ENCODE assay signal across 21 cellular contexts in genomic region chr9:128297221-128297773, GRCh38. TPM values are rescaled to one million over a fixed set of nuclear protein-coding genes. Genes with fewer than 3 reads are reported as not detected.
DNase-seq lines count a peak whose midpoint lies in the region; ATAC-seq, FAIRE-seq and TF ChIP-seq lines count a peak whose summit lies in the region.
"Had no signal": no experiment of that assay in that cellular context is flagged by ENCODE, and none has a peak within 500 bp of the region (broad histone marks: within the 10 kb centered on the region; RNA-seq: fewer than 3 reads in every experiment).

No MANE protein-coding gene starts in this region.

- no TSS peak for BruUV-seq in K562 (replicated peaks; lab: Mats Ljungman, UMichigan)

- H3K9me3 ChIP-seq in K562 (replicated peaks; ENCODE audit: control insufficient read depth, insufficient read depth, low read depth, low read length) (no peaks in the 10 kb centered on the region), right lobe of liver (no peaks in the 10 kb centered on the region), transverse colon (no peaks in the 10 kb centered on the region)

- no peak for TF ChIP-seq RAD21 in K562 (CRISPR knock-in tag; conservative IDR thresholded peaks at IDR 0.05 in 1 of 2, IDR thresholded peaks at IDR 0.05 in 1 of 2)

- H3K9ac ChIP-seq in K562 (ENCODE audit: insufficient read depth in 1 of 2, low read depth in 2 of 2, low read length in 2 of 2): peak overlapping the region; percentile 17 to 73; a peak in 3 of 4 replicates

- no peaks in the 10 kb centered on the region for H3K27me3 Mint-ChIP-seq in activated T-cell treated with anti-CD3 and anti-CD28 coated beads, Interleukin-2, amount 50 U/mL, for 24 hours
- no peaks in the 10 kb centered on the region for H3K27me3 Mint-ChIP-seq in activated T-cell treated with anti-CD3 and anti-CD28 coated beads, Interleukin-2, amount 50 U/mL, for 72 hours (ENCODE audit: low read depth)
- H3K27me3 Mint-ChIP-seq: IgD-negative memory B cell had no signal

- H2AFZ ChIP-seq in K562 (ENCODE audit: low read depth, low read length): no peak overlapping the region

- H3K79me2 ChIP-seq in K562 (ENCODE audit: control insufficient read depth, insufficient read depth, low read length): no peaks in the 10 kb centered on the region

- TF ChIP-seq POLR2A in K562 (conservative IDR thresholded peaks at IDR 0.05) (no peak), right lobe of liver (IDR thresholded peaks at IDR 0.05) (no peak), transverse colon (IDR thresholded peaks at IDR 0.05) (no peak)

- POLR2A ChIA-PET in K562 (lab: Yijun Ruan, JAX): interaction anchor here (0.7 to 4.3 kb wide), 14 partner anchors 8 to 98 kb away, joined by 3 to 38 read pairs (median 3); partner anchors contain the start of genes GOLGA2 and SWI5

- H3K27me3 ChIP-seq in K562 (ENCODE audit: control insufficient read depth in 2 of 2, insufficient read depth in 2 of 2, low read length in 2 of 2): no peaks in the 10 kb centered on the region
- H3K27me3 ChIP-seq in right lobe of liver: no peaks in the 10 kb centered on the region
- no peaks in the 10 kb centered on the region for H3K27me3 ChIP-seq in transverse colon

- 0 out of 2 replicates have a peak, but pooled peaks cover 4% of the 10 kb centered on the region for H4K20me1 ChIP-seq in K562 (replicated peaks; ENCODE audit: control insufficient read depth, insufficient read depth, low read length)

- H3K4me3 Mint-ChIP-seq in activated T-cell treated with anti-CD3 and anti-CD28 coated beads, Interleukin-2, amount 50 U/mL, for 24 hours: no peak overlapping the region
- no peak overlapping the region for H3K4me3 Mint-ChIP-seq in activated T-cell treated with anti-CD3 and anti-CD28 coated beads, Interleukin-2, amount 50 U/mL, for 72 hours
- H3K4me3 Mint-ChIP-seq in stimulated activated effector memory CD8-positive, alpha-beta T cell treated with anti-CD3 and anti-CD28 coated beads, Interleukin-12 subunit alpha, Interleukin-12 subunit beta, amount 100 ng/mL, for 72 hours: no peak overlapping the region
- H3K4me3 Mint-ChIP-seq: IgD-negative memory B cell had no signal

- no peaks in the 10 kb centered on the region for H3K36me3 ChIP-seq in K562 (ENCODE audit: control insufficient read depth, insufficient read depth, low read length)
- H3K36me3 ChIP-seq in right lobe of liver: no peaks in the 10 kb centered on the region
- H3K36me3 ChIP-seq in transverse colon: no peaks in the 10 kb centered on the region

- peak overlapping the region; percentile 47 for H3K4me2 ChIP-seq in K562 (ENCODE audit: insufficient read depth, low read length)

- no peak; the same call in 1 of the 2 replicates for TF ChIP-seq EP300 in K562 (IDR thresholded peaks at IDR 0.05; ENCODE audit: low read length)
- no peak for TF ChIP-seq EP300 in transverse colon (IDR thresholded peaks at IDR 0.05; ENCODE audit: low read depth)

- H3K36me3 Mint-ChIP-seq in activated T-cell treated with anti-CD3 and anti-CD28 coated beads, Interleukin-2, amount 50 U/mL, for 24 hours (ENCODE audit: low read depth): no peaks in the 10 kb centered on the region
- no peaks in the 10 kb centered on the region for H3K36me3 Mint-ChIP-seq in activated T-cell treated with anti-CD3 and anti-CD28 coated beads, Interleukin-2, amount 50 U/mL, for 72 hours (ENCODE audit: insufficient read depth in 2 of 2)
- no peaks in the 10 kb centered on the region for H3K36me3 Mint-ChIP-seq in stimulated activated effector memory CD8-positive, alpha-beta T cell treated with anti-CD3 and anti-CD28 coated beads, Interleukin-12 subunit alpha, Interleukin-12 subunit beta, amount 100 ng/mL, for 72 hours
- H3K36me3 Mint-ChIP-seq: IgD-negative memory B cell had no signal

- peak overlapping the region; percentile 3 for H3K27ac Mint-ChIP-seq in activated T-cell treated with anti-CD3 and anti-CD28 coated beads, Interleukin-2, amount 50 U/mL, for 24 hours
- no peak overlapping the region for H3K27ac Mint-ChIP-seq in activated T-cell treated with anti-CD3 and anti-CD28 coated beads, Interleukin-2, amount 50 U/mL, for 72 hours
- no peak overlapping the region for H3K27ac Mint-ChIP-seq in stimulated activated effector memory CD8-positive, alpha-beta T cell treated with anti-CD3 and anti-CD28 coated beads, Interleukin-12 subunit alpha, Interleukin-12 subunit beta, amount 100 ng/mL, for 72 hours
- H3K27ac Mint-ChIP-seq: IgD-negative memory B cell had no signal

- in situ Hi-C loops in K562 (cut with MboI) (loop anchor here (25.0 kb wide), 1 partner anchor 1490 kb away; no protein-coding TSS in a partner anchor), transverse colon (cut with MboI; ENCODE audit: low pct_ligation_motif_present in 1 of 4, low pct_unique_long_range_greater_than_20kb in 1 of 4, low sequenced_read_pairs in 3 of 4) (no loop called here)

- ATAC-seq in activated T-cell treated with anti-CD3 and anti-CD28 coated beads, Interleukin-2, amount 50 U/mL, for 72 hours (replicated peaks in 1 of 2): no peak
- no peak for ATAC-seq in K562
- ATAC-seq in right lobe of liver: peak in 3 of 4 donors; percentile 60 to 69 (median 63)
- ATAC-seq in Right ventricle myocardium superior (ENCODE audit: poor library complexity): no peak
- no peak for ATAC-seq in stimulated activated effector memory CD8-positive, alpha-beta T cell treated with anti-CD3 and anti-CD28 coated beads, Interleukin-12 subunit alpha, Interleukin-12 subunit beta, amount 100 ng/mL, for 72 hours
- ATAC-seq: Panc1 had no signal

- H3K4me1 ChIP-seq in K562 (replicated peaks in 1 of 2; ENCODE audit: control insufficient read depth in 2 of 2, insufficient read depth in 2 of 2, low read length in 2 of 2): peaks cover 38 to 42% of the 10 kb centered on the region in 2 experiments
- peaks cover 0 to 25% (median 10%) of the 10 kb centered on the region in 4 donors for H3K4me1 ChIP-seq in right lobe of liver
- peaks cover 10 to 30% (median 21%) of the 10 kb centered on the region in 4 donors for H3K4me1 ChIP-seq in transverse colon

- peaks cover 2% of the 10 kb centered on the region for H3K4me1 Mint-ChIP-seq in activated T-cell treated with anti-CD3 and anti-CD28 coated beads, Interleukin-2, amount 50 U/mL, for 24 hours (ENCODE audit: low read depth)
- no peaks in the 10 kb centered on the region for H3K4me1 Mint-ChIP-seq in activated T-cell treated with anti-CD3 and anti-CD28 coated beads, Interleukin-2, amount 50 U/mL, for 72 hours (ENCODE audit: low read depth)
- no peaks in the 10 kb centered on the region for H3K4me1 Mint-ChIP-seq in stimulated activated effector memory CD8-positive, alpha-beta T cell treated with anti-CD3 and anti-CD28 coated beads, Interleukin-12 subunit alpha, Interleukin-12 subunit beta, amount 100 ng/mL, for 72 hours

- TF ChIP-seq CTCF in K562 (IDR thresholded peaks at IDR 0.05 in 2 of 3, conservative IDR thresholded peaks at IDR 0.05 in 1 of 3; ENCODE audit: insufficient read depth in 2 of 3, low read depth in 1 of 3, low read length in 3 of 3) (no peak), right lobe of liver (IDR thresholded peaks at IDR 0.05) (no peak), transverse colon (IDR thresholded peaks at IDR 0.05) (no peak)

- H3K4me3 ChIP-seq in K562 (no peak overlapping the region), right lobe of liver (no peak overlapping the region), transverse colon (no peak overlapping the region)

- no peak for FAIRE-seq in K562 (lab: Jason Lieb, UNC)
- FAIRE-seq: GM12892 had no signal

- no peak for DNase-seq in activated T-cell treated with anti-CD3 and anti-CD28 coated beads, Interleukin-2, amount 50 U/mL, for 24 hours
- no peak for DNase-seq in activated T-cell treated with anti-CD3 and anti-CD28 coated beads, Interleukin-2, amount 50 U/mL, for 72 hours
- peak in 1 of 4 experiments; percentile 17 for DNase-seq in K562 (ENCODE audit: extremely low read depth in 1 of 4, low spot score in 3 of 4)
- peak; percentile 63 to 82 (median 74) for DNase-seq in right lobe of liver
- no peak for DNase-seq in transverse colon
- DNase-seq in activated effector memory CD4-positive, alpha-beta T cell treated with anti-CD3 and anti-CD28 coated beads, Interleukin-2, amount 50 U/mL, for 16 hours: no peak
- no peak for DNase-seq in Right ventricle myocardium superior
- no peak for DNase-seq in stimulated activated effector memory CD8-positive, alpha-beta T cell treated with anti-CD3 and anti-CD28 coated beads, Interleukin-12 subunit alpha, Interleukin-12 subunit beta, amount 100 ng/mL, for 72 hours (ENCODE audit: low spot score in 2 of 2)
- DNase-seq: DMS 273 treated with DMSO at 0.1 percent for 48 hours, GF-D8, H7, NCI-H1105, NCI-H1694, NCI-H2107, NCI-H226, NCI-H524 treated with DMSO at 0.1 percent for 48 hours, SHP77 had no signal

- WGBS in K562 (ENCODE audit: insufficient coverage, low coverage, missing lambda C conversion rate): 41% methylated on average over 2 of the region's 2 CpGs
- WGBS in right lobe of liver (ENCODE audit: insufficient coverage, low coverage, low lambda C conversion rate, missing lambda C conversion rate): 44% methylated on average over 2 of the region's 2 CpGs
- 89% methylated on average over 2 of the region's 2 CpGs; no CpG with 5 or more reads in 1 of the 2 donors for WGBS in transverse colon (ENCODE audit: low coverage in 1 of 2), 2 donors

- no peaks in the 10 kb centered on the region for H3K9me3 Mint-ChIP-seq in activated T-cell treated with anti-CD3 and anti-CD28 coated beads, Interleukin-2, amount 50 U/mL, for 24 hours
- no peaks in the 10 kb centered on the region for H3K9me3 Mint-ChIP-seq in activated T-cell treated with anti-CD3 and anti-CD28 coated beads, Interleukin-2, amount 50 U/mL, for 72 hours
- H3K9me3 Mint-ChIP-seq in stimulated activated effector memory CD8-positive, alpha-beta T cell treated with anti-CD3 and anti-CD28 coated beads, Interleukin-12 subunit alpha, Interleukin-12 subunit beta, amount 100 ng/mL, for 72 hours: no peaks in the 10 kb centered on the region
- H3K9me3 Mint-ChIP-seq: IgD-negative memory B cell had no signal

- CTCF ChIA-PET in K562 (lab: Yijun Ruan, JAX; ENCODE audit: low intra/inter-chr PET ratio): no interaction called here

- peaks cover 8% of the 10 kb centered on the region for H3K9me1 ChIP-seq in K562 (ENCODE audit: control insufficient read depth, insufficient read depth, low read length)

- intact Hi-C loops in K562 (cut with micrococcal nuclease) (loop anchor here (2.0 to 5.0 kb wide), 3 partner anchors 1390 to 1486 kb away; no protein-coding TSS in a partner anchor), right lobe of liver (cut with DNase I) (loop anchor here (10.0 kb wide), 1 partner anchor 48 kb away; the partner anchor contains the start of gene SLC27A4 (in 2 of the 2)), transverse colon (cut with DNase I; ENCODE audit: low total_unique reads) (no loop called here), Right ventricle myocardium superior (cut with DNase I) (no loop called here)

- H3K27ac ChIP-seq in K562 (ENCODE audit: extremely low read depth, low read depth, low read length) (peak overlapping the region; percentile 49), right lobe of liver (peak overlapping the region; percentile 65 to 74 (median 69)), transverse colon (peak overlapping the region; percentile 68 to 77 (median 72))
- H3K27ac ChIP-seq: C4-2B had no signal

RNA-seq across cellular contexts. Expression of gene SWI5, which starts 21.2 kb away (rescaled TPM):
- 10 to 100 TPM; 20.1 to 25.4 TPM for total RNA-seq in activated T-cell treated with anti-CD3 and anti-CD28 coated beads, Interleukin-2, amount 50 U/mL, for 72 hours
- total RNA-seq in K562 (2011; cell fraction: chromatin; rRNA removed; ENCODE audit: low replicate concordance): 31.0 and 60.5 TPM in 2 replicates
- 37.1 and 42.7 TPM in 2 replicates for total RNA-seq in K562 (2011; cell fraction: nucleolus; rRNA removed)
- 33.4 and 47.4 TPM in 2 replicates for total RNA-seq in K562 (2011; cell fraction: nucleoplasm; rRNA removed)
- 105 and 106 TPM in 2 replicates for total RNA-seq in K562 (2014; rRNA removed)
- 82.6 and 86.7 TPM in 2 replicates for total RNA-seq in K562 (2014; rRNA removed; fragmentation: Illumina TruSeq; extraction: Trizol)
- 93.9 and 94.3 TPM in 2 replicates for total RNA-seq in K562 (2015; rRNA removed; fragmentation: Illumina TruSeq; extraction: Trizol)
- 72.3 and 77.3 TPM in 2 replicates for total RNA-seq in K562 (2021)
- polyA plus RNA-seq in K562 (2011; rRNA removed): 121 and 145 TPM in 2 replicates
- polyA plus RNA-seq in K562 (2011; cell fraction: cytosol; rRNA removed): 151 and 164 TPM in 2 replicates
- polyA plus RNA-seq in K562 (2011; cell fraction: nucleus; rRNA removed): 39.9 and 61.7 TPM in 2 replicates
- 91.8 and 104 TPM in 2 replicates for polyA plus RNA-seq in K562 (2012)
- polyA plus RNA-seq in K562 (2014; fragmentation: Illumina TruSeq; extraction: Trizol): 95.9 and 104 TPM in 2 replicates
- 100 to 1,000 TPM in 1 of 2 experiments, 10 to 100 TPM in 1; 62.8 to 133 TPM for polyA plus RNA-seq in K562 (2014; fragmentation: Nextera tagmentation; extraction: Ambion mirVana)
- 121 and 141 TPM in 2 replicates for polyA plus RNA-seq in K562 (2014; rRNA removed)
- 51.5 and 51.7 TPM in 2 replicates for polyA minus RNA-seq in K562 (2011; rRNA and poly(A)+ RNA removed)
- polyA minus RNA-seq in K562 (2011; cell fraction: cytosol; rRNA and poly(A)+ RNA removed): 22.0 and 22.2 TPM in 2 replicates
- 11.6 and 14.9 TPM in 2 replicates for polyA minus RNA-seq in K562 (2011; cell fraction: nucleus; rRNA and poly(A)+ RNA removed)
- total RNA-seq in right lobe of liver: 10 to 100 TPM; 10.8 to 17.3 (median 14.3) TPM
- total RNA-seq in transverse colon: 10 to 100 TPM in 2 of 4 donors, 1 to 10 TPM in 1, not detected in 1; 7.8 to 20.8 (median 20.8) TPM
- 16.3 TPM for total RNA-seq in Right ventricle myocardium superior

RNA-seq across cellular contexts. Expression of gene GOLGA2, which starts 21.5 kb away (rescaled TPM):
- 10 to 100 TPM; 44.9 to 54.4 TPM for total RNA-seq in activated T-cell treated with anti-CD3 and anti-CD28 coated beads, Interleukin-2, amount 50 U/mL, for 72 hours
- 623 and 716 TPM in 2 replicates for total RNA-seq in K562 (2011; cell fraction: chromatin; rRNA removed; ENCODE audit: low replicate concordance)
- 264 and 268 TPM in 2 replicates for total RNA-seq in K562 (2011; cell fraction: nucleolus; rRNA removed)
- total RNA-seq in K562 (2011; cell fraction: nucleoplasm; rRNA removed): 448 and 517 TPM in 2 replicates
- total RNA-seq in K562 (2014; rRNA removed) (101 and 116 TPM in 2 replicates), K562 (2014; rRNA removed; fragmentation: Illumina TruSeq; extraction: Trizol) (70.7 and 80.5 TPM in 2 replicates), K562 (2015; rRNA removed; fragmentation: Illumina TruSeq; extraction: Trizol) (69.2 and 75.1 TPM in 2 replicates), K562 (2021) (91.3 and 109 TPM in 2 replicates), right lobe of liver (10 to 100 TPM; 25.0 to 53.0 (median 35.5) TPM), transverse colon (100 to 1,000 TPM in 1 of 4 donors, 10 to 100 TPM in 3; 69.9 to 206 (median 75.5) TPM), Right ventricle myocardium superior (77.7 TPM)
- polyA plus RNA-seq in K562 (2011; rRNA removed) (76.0 and 137 TPM in 2 replicates), K562 (2014; fragmentation: Illumina TruSeq; extraction: Trizol) (117 and 122 TPM in 2 replicates), K562 (2014; fragmentation: Nextera tagmentation; extraction: Ambion mirVana) (10 to 100 TPM; 15.7 to 21.9 TPM), K562 (2014; rRNA removed) (98.1 and 138 TPM in 2 replicates)
- 48.9 and 79.1 TPM in 2 replicates for polyA plus RNA-seq in K562 (2011; cell fraction: cytosol; rRNA removed)
- 143 and 177 TPM in 2 replicates for polyA plus RNA-seq in K562 (2011; cell fraction: nucleus; rRNA removed)
- 75.8 and 115 TPM in 2 replicates for polyA plus RNA-seq in K562 (2012)
- polyA minus RNA-seq in K562 (2011; rRNA and poly(A)+ RNA removed): 69.9 and 111 TPM in 2 replicates
- polyA minus RNA-seq in K562 (2011; cell fraction: cytosol; rRNA and poly(A)+ RNA removed): 40.1 and 56.7 TPM in 2 replicates
- polyA minus RNA-seq in K562 (2011; cell fraction: nucleus; rRNA and poly(A)+ RNA removed): 86.6 and 165 TPM in 2 replicates

RNA-seq across cellular contexts. Expression of gene TRUB2, which starts 24.9 kb away (rescaled TPM):
- 10 to 100 TPM; 17.6 to 24.4 TPM for total RNA-seq in activated T-cell treated with anti-CD3 and anti-CD28 coated beads, Interleukin-2, amount 50 U/mL, for 72 hours
- 35.5 and 103 TPM in 2 replicates for total RNA-seq in K562 (2011; cell fraction: chromatin; rRNA removed; ENCODE audit: low replicate concordance)
- total RNA-seq in K562 (2011; cell fraction: nucleolus; rRNA removed): 64.2 and 80.4 TPM in 2 replicates
- 48.8 and 49.1 TPM in 2 replicates for total RNA-seq in K562 (2011; cell fraction: nucleoplasm; rRNA removed)
- total RNA-seq in K562 (2014; rRNA removed) (46.0 and 90.9 TPM in 2 replicates), K562 (2014; rRNA removed; fragmentation: Illumina TruSeq; extraction: Trizol) (43.0 and 63.0 TPM in 2 replicates), K562 (2015; rRNA removed; fragmentation: Illumina TruSeq; extraction: Trizol) (72.7 and 74.7 TPM in 2 replicates), K562 (2021) (91.3 and 104 TPM in 2 replicates), right lobe of liver (10 to 100 TPM; 16.7 to 35.5 (median 24.5) TPM), transverse colon (10 to 100 TPM in 3 of 4 donors, 1 to 10 TPM in 1; 6.0 to 47.0 (median 12.5) TPM), Right ventricle myocardium superior (35.5 TPM)
- polyA plus RNA-seq in K562 (2011; rRNA removed) (64.4 and 79.2 TPM in 2 replicates), K562 (2014; fragmentation: Illumina TruSeq; extraction: Trizol) (110 and 117 TPM in 2 replicates), K562 (2014; fragmentation: Nextera tagmentation; extraction: Ambion mirVana) (10 to 100 TPM in 1 of 2 experiments, 1 to 10 TPM in 1; 9.3 to 24.2 TPM), K562 (2014; rRNA removed) (56.7 and 89.1 TPM in 2 replicates)
- polyA plus RNA-seq in K562 (2011; cell fraction: cytosol; rRNA removed): 56.0 and 75.1 TPM in 2 replicates
- 31.6 and 47.8 TPM in 2 replicates for polyA plus RNA-seq in K562 (2011; cell fraction: nucleus; rRNA removed)
- polyA plus RNA-seq in K562 (2012): 64.7 and 97.4 TPM in 2 replicates
- 43.1 and 50.2 TPM in 2 replicates for polyA minus RNA-seq in K562 (2011; rRNA and poly(A)+ RNA removed)
- 49.8 and 67.6 TPM in 2 replicates for polyA minus RNA-seq in K562 (2011; cell fraction: cytosol; rRNA and poly(A)+ RNA removed)
- 19.1 and 26.8 TPM in 2 replicates for polyA minus RNA-seq in K562 (2011; cell fraction: nucleus; rRNA and poly(A)+ RNA removed)

RNA-seq across cellular contexts. Expression of gene COQ4, which starts 25.3 kb away (rescaled TPM):
- total RNA-seq in activated T-cell treated with anti-CD3 and anti-CD28 coated beads, Interleukin-2, amount 50 U/mL, for 72 hours: 10 to 100 TPM; 29.4 to 35.8 TPM
- 241 and 561 TPM in 2 replicates for total RNA-seq in K562 (2011; cell fraction: chromatin; rRNA removed; ENCODE audit: low replicate concordance)
- total RNA-seq in K562 (2011; cell fraction: nucleolus; rRNA removed): 334 and 386 TPM in 2 replicates
- 352 and 440 TPM in 2 replicates for total RNA-seq in K562 (2011; cell fraction: nucleoplasm; rRNA removed)
- total RNA-seq in K562 (2014; rRNA removed) (104 and 150 TPM in 2 replicates), K562 (2014; rRNA removed; fragmentation: Illumina TruSeq; extraction: Trizol) (44.3 and 48.5 TPM in 2 replicates), K562 (2015; rRNA removed; fragmentation: Illumina TruSeq; extraction: Trizol) (66.2 and 67.2 TPM in 2 replicates), K562 (2021) (102 and 107 TPM in 2 replicates), right lobe of liver (10 to 100 TPM; 22.3 to 67.5 (median 30.3) TPM), transverse colon (100 to 1,000 TPM in 3 of 4 donors, 10 to 100 TPM in 1; 90.8 to 117 (median 109) TPM), Right ventricle myocardium superior (29.5 TPM)
- polyA plus RNA-seq in K562 (2011; rRNA removed) (113 and 117 TPM in 2 replicates), K562 (2014; fragmentation: Illumina TruSeq; extraction: Trizol) (58.3 and 90.4 TPM in 2 replicates), K562 (2014; fragmentation: Nextera tagmentation; extraction: Ambion mirVana) (10 to 100 TPM in 1 of 2 experiments, 1 to 10 TPM in 1; 9.1 to 11.3 TPM), K562 (2014; rRNA removed) (135 and 140 TPM in 2 replicates)
- polyA plus RNA-seq in K562 (2011; cell fraction: cytosol; rRNA removed): 145 and 208 TPM in 2 replicates
- 338 and 468 TPM in 2 replicates for polyA plus RNA-seq in K562 (2011; cell fraction: nucleus; rRNA removed)
- 113 and 151 TPM in 2 replicates for polyA plus RNA-seq in K562 (2012)
- 65.9 and 102 TPM in 2 replicates for polyA minus RNA-seq in K562 (2011; rRNA and poly(A)+ RNA removed)
- 42.5 and 67.8 TPM in 2 replicates for polyA minus RNA-seq in K562 (2011; cell fraction: cytosol; rRNA and poly(A)+ RNA removed)
- 110 and 139 TPM in 2 replicates for polyA minus RNA-seq in K562 (2011; cell fraction: nucleus; rRNA and poly(A)+ RNA removed)

RNA-seq across cellular contexts. Expression of gene SLC27A4, which starts 43.0 kb away (rescaled TPM):
- 10 to 100 TPM; 10.2 to 10.8 TPM for total RNA-seq in activated T-cell treated with anti-CD3 and anti-CD28 coated beads, Interleukin-2, amount 50 U/mL, for 72 hours
- 17.5 and 64.2 TPM in 2 replicates for total RNA-seq in K562 (2011; cell fraction: chromatin; rRNA removed; ENCODE audit: low replicate concordance)
- 92.4 and 92.8 TPM in 2 replicates for total RNA-seq in K562 (2011; cell fraction: nucleolus; rRNA removed)
- 47.7 and 49.9 TPM in 2 replicates for total RNA-seq in K562 (2011; cell fraction: nucleoplasm; rRNA removed)
- total RNA-seq in K562 (2014; rRNA removed) (22.6 and 36.7 TPM in 2 replicates), K562 (2014; rRNA removed; fragmentation: Illumina TruSeq; extraction: Trizol) (6.1 and 8.1 TPM in 2 replicates), K562 (2015; rRNA removed; fragmentation: Illumina TruSeq; extraction: Trizol) (14.0 TPM in 2 replicates), K562 (2021) (31.6 and 35.7 TPM in 2 replicates), right lobe of liver (10 to 100 TPM; 15.8 to 97.3 (median 24.1) TPM), transverse colon (10 to 100 TPM; 26.3 to 92.4 (median 44.2) TPM), Right ventricle myocardium superior (19.0 TPM)
- polyA plus RNA-seq in K562 (2011; rRNA removed) (7.9 and 9.1 TPM in 2 replicates), K562 (2014; fragmentation: Illumina TruSeq; extraction: Trizol) (16.1 and 22.7 TPM in 2 replicates), K562 (2014; fragmentation: Nextera tagmentation; extraction: Ambion mirVana) (under 1 TPM; 0.25 to 0.92 TPM), K562 (2014; rRNA removed) (16.0 and 18.1 TPM in 2 replicates)
- polyA plus RNA-seq in K562 (2011; cell fraction: cytosol; rRNA removed): 7.6 and 19.7 TPM in 2 replicates
- 19.2 and 31.8 TPM in 2 replicates for polyA plus RNA-seq in K562 (2011; cell fraction: nucleus; rRNA removed)
- 16.1 and 21.6 TPM in 2 replicates for polyA plus RNA-seq in K562 (2012)
- 6.0 and 10.4 TPM in 2 replicates for polyA minus RNA-seq in K562 (2011; rRNA and poly(A)+ RNA removed)
- polyA minus RNA-seq in K562 (2011; cell fraction: cytosol; rRNA and poly(A)+ RNA removed): 14.8 and 16.7 TPM in 2 replicates
- polyA minus RNA-seq in K562 (2011; cell fraction: nucleus; rRNA and poly(A)+ RNA removed): 8.0 and 9.6 TPM in 2 replicates

Comparison
In these comparisons a context has a peak if more than half of its experiments do, and no peak if none do; other contexts are left out.
1. DNase-seq: peak in right lobe of liver (3 of 3); none in activated T-cell treated with anti-CD3 and anti-CD28 coated beads, Interleukin-2, amount 50 U/mL, for 24 hours (single experiment), activated T-cell treated with anti-CD3 and anti-CD28 coated beads, Interleukin-2, amount 50 U/mL, for 72 hours (0 of 2), transverse colon (single experiment), activated effector memory CD4-positive, alpha-beta T cell treated with anti-CD3 and anti-CD28 coated beads, Interleukin-2, amount 50 U/mL, for 16 hours (single experiment), Right ventricle myocardium superior (single experiment) and stimulated activated effector memory CD8-positive, alpha-beta T cell treated with anti-CD3 and anti-CD28 coated beads, Interleukin-12 subunit alpha, Interleukin-12 subunit beta, amount 100 ng/mL, for 72 hours (0 of 2).
2. ATAC-seq: peak in right lobe of liver (3 of 4); none in activated T-cell treated with anti-CD3 and anti-CD28 coated beads, Interleukin-2, amount 50 U/mL, for 72 hours (0 of 2), K562 (single experiment), Right ventricle myocardium superior (single experiment) and stimulated activated effector memory CD8-positive, alpha-beta T cell treated with anti-CD3 and anti-CD28 coated beads, Interleukin-12 subunit alpha, Interleukin-12 subunit beta, amount 100 ng/mL, for 72 hours (single experiment).
3. intact Hi-C loops: an anchor here in K562 (2.0 to 5.0 kb wide) and right lobe of liver (10.0 kb wide); none called in transverse colon and Right ventricle myocardium superior.
4. Peak in every context shown above with its lines, with median percentiles within 50 percentile points of each other: H3K27ac ChIP-seq.